1 cellular context compared by ENCODE assay signal in genomic region chr5:15009420-15009819, GRCh38.
A peak's percentile ranks its signal among the peaks of the same experiment; 100 is the strongest.
TF ChIP-seq lines count a peak whose summit lies in the region.

No MANE protein-coding gene starts in this region.

TF ChIP-seq in HepG2, 621 proteins besides CTCF, POLR2A, EP300 and RAD21 (continued from another document):
- TF ChIP-seq, protein P1, sequence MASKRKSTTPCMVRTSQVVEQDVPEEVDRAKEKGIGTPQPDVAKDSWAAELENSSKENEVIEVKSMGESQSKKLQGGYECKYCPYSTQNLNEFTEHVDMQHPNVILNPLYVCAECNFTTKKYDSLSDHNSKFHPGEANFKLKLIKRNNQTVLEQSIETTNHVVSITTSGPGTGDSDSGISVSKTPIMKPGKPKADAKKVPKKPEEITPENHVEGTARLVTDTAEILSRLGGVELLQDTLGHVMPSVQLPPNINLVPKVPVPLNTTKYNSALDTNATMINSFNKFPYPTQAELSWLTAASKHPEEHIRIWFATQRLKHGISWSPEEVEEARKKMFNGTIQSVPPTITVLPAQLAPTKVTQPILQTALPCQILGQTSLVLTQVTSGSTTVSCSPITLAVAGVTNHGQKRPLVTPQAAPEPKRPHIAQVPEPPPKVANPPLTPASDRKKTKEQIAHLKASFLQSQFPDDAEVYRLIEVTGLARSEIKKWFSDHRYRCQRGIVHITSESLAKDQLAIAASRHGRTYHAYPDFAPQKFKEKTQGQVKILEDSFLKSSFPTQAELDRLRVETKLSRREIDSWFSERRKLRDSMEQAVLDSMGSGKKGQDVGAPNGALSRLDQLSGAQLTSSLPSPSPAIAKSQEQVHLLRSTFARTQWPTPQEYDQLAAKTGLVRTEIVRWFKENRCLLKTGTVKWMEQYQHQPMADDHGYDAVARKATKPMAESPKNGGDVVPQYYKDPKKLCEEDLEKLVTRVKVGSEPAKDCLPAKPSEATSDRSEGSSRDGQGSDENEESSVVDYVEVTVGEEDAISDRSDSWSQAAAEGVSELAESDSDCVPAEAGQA (IDR thresholded peaks at IDR 0.05; ENCODE audit: low read depth): no peak
- TF ChIP-seq, protein P1 (CRISPR knock-in tag; IDR thresholded peaks at IDR 0.05; ENCODE audit: borderline replicate concordance): no peak
- TF ChIP-seq ZGPAT (CRISPR knock-in tag; IDR thresholded peaks at IDR 0.05) (0 out of 2 replicates have a peak, but pooled peaks have one; percentile 39), NCOA2 (CRISPR knock-in tag; IDR thresholded peaks at IDR 0.05) (peak; percentile 76), HIVEP1 (CRISPR knock-in tag; IDR thresholded peaks at IDR 0.05) (no peak), JUNB (CRISPR knock-in tag; IDR thresholded peaks at IDR 0.05; ENCODE audit: borderline replicate concordance) (peak; percentile 51; the same call in 1 of the 2 replicates), JUND (CRISPR knock-in tag; IDR thresholded peaks at IDR 0.05) (peak; percentile 79), RXRB (CRISPR knock-in tag; IDR thresholded peaks at IDR 0.05; ENCODE audit: borderline replicate concordance) (peak; percentile 66), HDAC2 (CRISPR knock-in tag; IDR thresholded peaks at IDR 0.05) (peak; percentile 41; the same call in 1 of the 2 replicates), ZNF17 (CRISPR knock-in tag; IDR thresholded peaks at IDR 0.05) (no peak), CREB1 (IDR thresholded peaks at IDR 0.05) (no peak), CREB1 (CRISPR knock-in tag; IDR thresholded peaks at IDR 0.05) (0 out of 2 replicates have a peak, but pooled peaks have one; percentile 56), FOXJ3 (CRISPR knock-in tag; IDR thresholded peaks at IDR 0.05; ENCODE audit: borderline replicate concordance) (peak; percentile 65; the same call in 1 of the 2 replicates), ZNF709 (CRISPR knock-in tag; IDR thresholded peaks at IDR 0.05) (no peak), ZNF225 (CRISPR knock-in tag; IDR thresholded peaks at IDR 0.05) (no peak), FOXA3 (CRISPR knock-in tag; IDR thresholded peaks at IDR 0.05) (peak; percentile 88), MXD4 (CRISPR knock-in tag; IDR thresholded peaks at IDR 0.05) (0 out of 2 replicates have a peak, but pooled peaks have one; percentile 15), ASH2L (IDR thresholded peaks at IDR 0.05; ENCODE audit: insufficient read length, low read depth, low read length) (peak; percentile 72), YEATS4 (CRISPR knock-in tag; IDR thresholded peaks at IDR 0.05; ENCODE audit: borderline replicate concordance) (0 out of 2 replicates have a peak, but pooled peaks have one; percentile 31), FOXP1 (IDR thresholded peaks at IDR 0.05) (no peak), FOXP1 (CRISPR knock-in tag; IDR thresholded peaks at IDR 0.05) (peak; percentile 71), NCOR1 (IDR thresholded peaks at IDR 0.05; ENCODE audit: borderline replicate concordance, low read length) (peak; percentile 79; the same call in 1 of the 2 replicates), FOSL1 (CRISPR knock-in tag; IDR thresholded peaks at IDR 0.05; ENCODE audit: borderline replicate concordance) (peak; percentile 76; the same call in 1 of the 2 replicates), KLF16 (CRISPR knock-in tag; IDR thresholded peaks at IDR 0.05) (0 out of 4 replicates have a peak, but pooled peaks of 1 of the 2 experiments have one; percentile 37), ISL2 (CRISPR knock-in tag; IDR thresholded peaks at IDR 0.05) (peak; percentile 47; the same call in 1 of the 2 replicates), SAP130 (CRISPR knock-in tag; IDR thresholded peaks at IDR 0.05; ENCODE audit: low read depth) (peak; percentile 68), ZNF562 (CRISPR knock-in tag; IDR thresholded peaks at IDR 0.05; ENCODE audit: borderline replicate concordance) (no peak), REXO4 (CRISPR knock-in tag; IDR thresholded peaks at IDR 0.05; ENCODE audit: borderline replicate concordance) (no peak)
- TF ChIP-seq, protein P2, sequence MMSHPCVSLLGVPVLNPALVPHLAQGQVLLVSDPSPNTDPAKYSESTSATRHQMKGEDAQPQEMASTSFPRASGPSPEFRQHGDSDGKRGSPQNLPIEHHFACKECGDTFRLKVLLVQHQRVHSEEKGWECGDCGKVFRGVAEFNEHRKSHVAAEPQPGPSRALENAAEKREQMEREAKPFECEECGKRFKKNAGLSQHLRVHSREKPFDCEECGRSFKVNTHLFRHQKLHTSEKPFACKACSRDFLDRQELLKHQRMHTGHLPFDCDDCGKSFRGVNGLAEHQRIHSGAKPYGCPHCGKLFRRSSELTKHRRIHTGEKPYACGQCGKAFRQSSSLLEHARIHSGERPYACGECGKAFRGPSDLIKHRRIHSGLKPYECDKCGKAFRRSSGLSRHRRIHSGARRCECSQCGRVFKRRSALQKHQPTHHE (CRISPR knock-in tag; IDR thresholded peaks at IDR 0.05; ENCODE audit: borderline replicate concordance): no peak
- TF ChIP-seq, protein P3, sequence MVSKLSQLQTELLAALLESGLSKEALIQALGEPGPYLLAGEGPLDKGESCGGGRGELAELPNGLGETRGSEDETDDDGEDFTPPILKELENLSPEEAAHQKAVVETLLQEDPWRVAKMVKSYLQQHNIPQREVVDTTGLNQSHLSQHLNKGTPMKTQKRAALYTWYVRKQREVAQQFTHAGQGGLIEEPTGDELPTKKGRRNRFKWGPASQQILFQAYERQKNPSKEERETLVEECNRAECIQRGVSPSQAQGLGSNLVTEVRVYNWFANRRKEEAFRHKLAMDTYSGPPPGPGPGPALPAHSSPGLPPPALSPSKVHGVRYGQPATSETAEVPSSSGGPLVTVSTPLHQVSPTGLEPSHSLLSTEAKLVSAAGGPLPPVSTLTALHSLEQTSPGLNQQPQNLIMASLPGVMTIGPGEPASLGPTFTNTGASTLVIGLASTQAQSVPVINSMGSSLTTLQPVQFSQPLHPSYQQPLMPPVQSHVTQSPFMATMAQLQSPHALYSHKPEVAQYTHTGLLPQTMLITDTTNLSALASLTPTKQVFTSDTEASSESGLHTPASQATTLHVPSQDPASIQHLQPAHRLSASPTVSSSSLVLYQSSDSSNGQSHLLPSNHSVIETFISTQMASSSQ (IDR thresholded peaks at IDR 0.05; ENCODE audit: low read depth): no peak
- TF ChIP-seq, protein P3 (CRISPR knock-in tag; IDR thresholded peaks at IDR 0.05; ENCODE audit: borderline replicate concordance): peak; percentile 37; the same call in 1 of the 2 replicates
